Comparison of ENCODE assay signal across 8 cellular contexts in the genomic region with DNA sequence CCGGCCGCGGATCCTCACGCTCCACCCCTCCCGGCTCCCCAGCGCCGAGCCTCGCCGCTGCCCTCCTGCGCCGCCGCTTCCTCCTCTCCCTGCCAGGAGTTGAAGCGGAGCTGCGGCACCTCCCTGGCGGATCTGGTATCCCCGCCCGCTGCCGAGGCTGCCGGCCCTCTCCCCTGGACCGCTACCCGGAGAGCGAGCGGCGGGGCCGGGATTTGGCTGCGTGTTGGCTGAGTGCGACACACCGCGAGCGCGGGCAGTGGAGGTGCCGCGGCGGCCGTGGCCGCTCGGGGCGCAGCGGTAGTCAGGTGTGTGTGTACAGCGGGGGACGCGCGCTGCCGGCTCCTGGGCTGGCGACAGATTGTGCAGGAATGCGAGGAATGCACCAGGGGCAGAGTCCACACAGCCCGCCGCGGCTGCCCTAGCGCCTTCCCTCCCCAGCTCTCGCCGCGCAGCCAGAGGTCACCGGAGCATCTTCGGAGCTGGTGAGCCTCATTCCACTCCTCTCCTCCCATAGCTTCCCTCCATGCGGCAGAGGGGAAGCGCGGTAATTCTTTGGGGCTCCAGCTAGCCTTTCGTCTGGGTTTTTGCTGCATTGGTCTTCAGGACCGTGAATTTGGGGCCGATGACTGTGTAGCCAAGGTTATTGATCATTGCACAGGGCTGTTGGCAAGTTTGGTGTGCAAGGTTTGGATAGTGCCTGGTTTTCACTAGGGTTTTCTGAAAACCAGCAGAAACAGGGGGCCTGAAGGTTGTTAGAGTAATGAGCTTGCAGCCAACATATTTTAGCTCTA.
A peak's percentile ranks its signal among the peaks of the same experiment; 100 is the strongest.
DNase-seq lines count a peak whose midpoint lies in the region; ATAC-seq and TF ChIP-seq lines count a peak whose summit lies in the region.

No MANE protein-coding gene starts in this region.

- no peaks in the 10 kb centered on the region for H3K9me3 ChIP-seq in effector memory CD4-positive, alpha-beta T cell (ENCODE audit: control insufficient read depth, low read length)

- TF ChIP-seq CTCF in 22Rv1 (IDR thresholded peaks at IDR 0.05) = peak; percentile 31
- peak; percentile 50 for TF ChIP-seq CTCF in GM12865 (IDR thresholded peaks at IDR 0.05; ENCODE audit: insufficient read depth, low read depth, low read length, missing control alignments)

- peak; percentile 53 for ATAC-seq in HG02759 (IDR thresholded peaks at IDR 0.05; ENCODE audit: unreplicated experiment)

- H3K27ac ChIP-seq in 22Rv1 = peak overlapping the region; percentile 78
- peak overlapping the region; percentile 77 for H3K27ac ChIP-seq in effector memory CD4-positive, alpha-beta T cell (ENCODE audit: insufficient read depth, low read length, poor library complexity, severe bottlenecking)

- peaks cover 15% of the 10 kb centered on the region for H3K4me1 ChIP-seq in effector memory CD4-positive, alpha-beta T cell (ENCODE audit: control insufficient read depth, insufficient read depth, low read length, poor library complexity, severe bottlenecking)

- no peaks in the 10 kb centered on the region for H3K36me3 ChIP-seq in effector memory CD4-positive, alpha-beta T cell (ENCODE audit: control insufficient read depth, insufficient read depth, low read length)

- DNase-seq in GM12865 (ENCODE audit: low read depth) (peak; percentile 76), NCI-H1105 treated with DMSO at 0.1 percent for 48 hours (lab: John Stamatoyannopoulos, UW) (peak; percentile 64), medulla oblongata (ENCODE audit: extremely low spot score) (peak; percentile 59)
- DNase-seq in activated CD4-positive, alpha-beta T cell treated with anti-CD3 and anti-CD28 coated beads for 4 hours = peak; percentile 50 to 51
- DNase-seq in effector memory CD4-positive, alpha-beta T cell = peak; percentile 34 to 49 (median 37)
- peak; percentile 24 for DNase-seq in stimulated activated CD8-positive, alpha-beta memory T cell treated with anti-CD3 and anti-CD28 coated beads, Interleukin-15, amount 100 ng/mL, for 24 hours (ENCODE audit: low read depth)

- H3K27me3 ChIP-seq in effector memory CD4-positive, alpha-beta T cell (replicated peaks; ENCODE audit: control insufficient read depth, insufficient read depth, low read length, poor library complexity, severe bottlenecking) = no peaks in the 10 kb centered on the region

- peak overlapping the region; percentile 95 for H3K4me3 ChIP-seq in GM12865 (ENCODE audit: low read depth, low read length)
- H3K4me3 ChIP-seq in effector memory CD4-positive, alpha-beta T cell (ENCODE audit: insufficient read depth, low read depth, low read length, poor library complexity, severe bottlenecking) = peak overlapping the region; percentile 96

Comparison
In these comparisons a context has a peak if more than half of its experiments do, and no peak if none do; other contexts are left out.
1. Peak in every context shown above with its lines: DNase-seq, ATAC-seq, H3K4me3 ChIP-seq and H3K27ac ChIP-seq.
2. DNase-seq: peak in every context shown above with its lines; median percentile 76 in GM12865; 64 in NCI-H1105 treated with DMSO at 0.1 percent for 48 hours; 59 in medulla oblongata; 50 in activated CD4-positive, alpha-beta T cell treated with anti-CD3 and anti-CD28 coated beads for 4 hours; 37 in effector memory CD4-positive, alpha-beta T cell; 24 in stimulated activated CD8-positive, alpha-beta memory T cell treated with anti-CD3 and anti-CD28 coated beads, Interleukin-15, amount 100 ng/mL, for 24 hours.